ENCODE assay signal across 1 cellular context in the genomic region with DNA sequence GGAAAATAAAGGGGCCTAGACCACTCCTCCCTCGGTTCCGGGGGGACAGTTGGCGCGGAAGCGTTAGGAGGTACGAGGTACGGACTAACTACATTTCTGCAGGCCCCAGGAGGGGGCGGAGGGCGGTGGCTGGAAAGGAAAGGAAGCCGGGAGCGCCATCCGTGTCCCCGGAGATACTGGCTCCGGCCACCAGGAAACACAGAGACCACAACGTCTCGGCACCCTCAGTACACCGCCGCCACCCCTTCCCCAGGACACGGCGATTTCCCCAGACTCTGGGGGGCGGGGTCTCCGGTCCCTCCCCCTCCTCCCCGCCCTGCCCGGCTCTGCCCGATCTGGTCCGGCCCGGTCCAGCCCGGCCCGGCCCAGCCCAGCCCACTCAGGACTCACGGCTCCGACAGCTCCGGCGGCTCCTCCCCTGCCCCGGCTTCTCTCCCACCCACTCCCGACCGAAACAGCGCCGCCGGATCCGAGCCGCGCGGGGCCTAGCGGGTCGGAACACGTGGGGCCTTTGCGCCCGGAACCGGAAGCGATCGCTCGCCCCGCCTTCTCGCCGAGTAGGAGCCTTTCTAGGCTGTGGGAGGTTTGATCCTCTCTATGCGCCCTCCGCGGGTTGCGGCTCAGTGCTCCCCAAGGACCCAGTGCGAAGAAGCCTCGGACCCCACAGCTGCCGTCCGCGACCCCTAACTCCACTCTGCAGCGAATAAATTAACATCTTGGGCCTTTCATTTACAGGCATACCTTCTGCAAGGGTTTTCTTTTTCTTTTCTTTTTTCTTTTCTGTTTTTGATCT.
TF ChIP-seq lines count a peak whose summit lies in the region.

A gene (minus strand): TSS at position 502 of the 793 bp plus-strand sequence. CDS start 10,772 bp downstream, outside the sequence.

TF ChIP-seq in GM12878, 131 proteins besides CTCF, POLR2A, EP300 and RAD21 (continued from another document):
- TF ChIP-seq, protein P1, sequence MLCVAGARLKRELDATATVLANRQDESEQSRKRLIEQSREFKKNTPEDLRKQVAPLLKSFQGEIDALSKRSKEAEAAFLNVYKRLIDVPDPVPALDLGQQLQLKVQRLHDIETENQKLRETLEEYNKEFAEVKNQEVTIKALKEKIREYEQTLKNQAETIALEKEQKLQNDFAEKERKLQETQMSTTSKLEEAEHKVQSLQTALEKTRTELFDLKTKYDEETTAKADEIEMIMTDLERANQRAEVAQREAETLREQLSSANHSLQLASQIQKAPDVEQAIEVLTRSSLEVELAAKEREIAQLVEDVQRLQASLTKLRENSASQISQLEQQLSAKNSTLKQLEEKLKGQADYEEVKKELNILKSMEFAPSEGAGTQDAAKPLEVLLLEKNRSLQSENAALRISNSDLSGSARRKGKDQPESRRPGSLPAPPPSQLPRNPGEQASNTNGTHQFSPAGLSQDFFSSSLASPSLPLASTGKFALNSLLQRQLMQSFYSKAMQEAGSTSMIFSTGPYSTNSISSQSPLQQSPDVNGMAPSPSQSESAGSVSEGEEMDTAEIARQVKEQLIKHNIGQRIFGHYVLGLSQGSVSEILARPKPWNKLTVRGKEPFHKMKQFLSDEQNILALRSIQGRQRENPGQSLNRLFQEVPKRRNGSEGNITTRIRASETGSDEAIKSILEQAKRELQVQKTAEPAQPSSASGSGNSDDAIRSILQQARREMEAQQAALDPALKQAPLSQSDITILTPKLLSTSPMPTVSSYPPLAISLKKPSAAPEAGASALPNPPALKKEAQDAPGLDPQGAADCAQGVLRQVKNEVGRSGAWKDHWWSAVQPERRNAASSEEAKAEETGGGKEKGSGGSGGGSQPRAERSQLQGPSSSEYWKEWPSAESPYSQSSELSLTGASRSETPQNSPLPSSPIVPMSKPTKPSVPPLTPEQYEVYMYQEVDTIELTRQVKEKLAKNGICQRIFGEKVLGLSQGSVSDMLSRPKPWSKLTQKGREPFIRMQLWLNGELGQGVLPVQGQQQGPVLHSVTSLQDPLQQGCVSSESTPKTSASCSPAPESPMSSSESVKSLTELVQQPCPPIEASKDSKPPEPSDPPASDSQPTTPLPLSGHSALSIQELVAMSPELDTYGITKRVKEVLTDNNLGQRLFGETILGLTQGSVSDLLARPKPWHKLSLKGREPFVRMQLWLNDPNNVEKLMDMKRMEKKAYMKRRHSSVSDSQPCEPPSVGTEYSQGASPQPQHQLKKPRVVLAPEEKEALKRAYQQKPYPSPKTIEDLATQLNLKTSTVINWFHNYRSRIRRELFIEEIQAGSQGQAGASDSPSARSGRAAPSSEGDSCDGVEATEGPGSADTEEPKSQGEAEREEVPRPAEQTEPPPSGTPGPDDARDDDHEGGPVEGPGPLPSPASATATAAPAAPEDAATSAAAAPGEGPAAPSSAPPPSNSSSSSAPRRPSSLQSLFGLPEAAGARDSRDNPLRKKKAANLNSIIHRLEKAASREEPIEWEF (IDR thresholded peaks at IDR 0.05; ENCODE audit: insufficient replicate concordance, low read depth, low read length) = no peak
- TF ChIP-seq MYB (IDR thresholded peaks at IDR 0.05; ENCODE audit: borderline replicate concordance, low read depth, low read length) = no peak
- no peak for TF ChIP-seq YY1 (IDR thresholded peaks at IDR 0.05; ENCODE audit: low read depth, low read length)
- TF ChIP-seq, protein P2, sequence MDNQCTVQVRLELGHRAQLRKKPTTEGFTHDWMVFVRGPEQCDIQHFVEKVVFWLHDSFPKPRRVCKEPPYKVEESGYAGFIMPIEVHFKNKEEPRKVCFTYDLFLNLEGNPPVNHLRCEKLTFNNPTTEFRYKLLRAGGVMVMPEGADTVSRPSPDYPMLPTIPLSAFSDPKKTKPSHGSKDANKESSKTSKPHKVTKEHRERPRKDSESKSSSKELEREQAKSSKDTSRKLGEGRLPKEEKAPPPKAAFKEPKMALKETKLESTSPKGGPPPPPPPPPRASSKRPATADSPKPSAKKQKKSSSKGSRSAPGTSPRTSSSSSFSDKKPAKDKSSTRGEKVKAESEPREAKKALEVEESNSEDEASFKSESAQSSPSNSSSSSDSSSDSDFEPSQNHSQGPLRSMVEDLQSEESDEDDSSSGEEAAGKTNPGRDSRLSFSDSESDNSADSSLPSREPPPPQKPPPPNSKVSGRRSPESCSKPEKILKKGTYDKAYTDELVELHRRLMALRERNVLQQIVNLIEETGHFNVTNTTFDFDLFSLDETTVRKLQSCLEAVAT (IDR thresholded peaks at IDR 0.05) = no peak
- TF ChIP-seq TAF1 (IDR thresholded peaks at IDR 0.05; ENCODE audit: borderline replicate concordance, low read depth, low read length) = peak; percentile 75; the same call in 1 of the 2 replicates
- TF ChIP-seq HDAC2 (IDR thresholded peaks at IDR 0.05) = no peak
- peak; percentile 82 for TF ChIP-seq SIN3A (IDR thresholded peaks at IDR 0.05; ENCODE audit: low read depth, low read length)
- TF ChIP-seq ZNF622 (IDR thresholded peaks at IDR 0.05) = no peak
- TF ChIP-seq, protein P3, sequence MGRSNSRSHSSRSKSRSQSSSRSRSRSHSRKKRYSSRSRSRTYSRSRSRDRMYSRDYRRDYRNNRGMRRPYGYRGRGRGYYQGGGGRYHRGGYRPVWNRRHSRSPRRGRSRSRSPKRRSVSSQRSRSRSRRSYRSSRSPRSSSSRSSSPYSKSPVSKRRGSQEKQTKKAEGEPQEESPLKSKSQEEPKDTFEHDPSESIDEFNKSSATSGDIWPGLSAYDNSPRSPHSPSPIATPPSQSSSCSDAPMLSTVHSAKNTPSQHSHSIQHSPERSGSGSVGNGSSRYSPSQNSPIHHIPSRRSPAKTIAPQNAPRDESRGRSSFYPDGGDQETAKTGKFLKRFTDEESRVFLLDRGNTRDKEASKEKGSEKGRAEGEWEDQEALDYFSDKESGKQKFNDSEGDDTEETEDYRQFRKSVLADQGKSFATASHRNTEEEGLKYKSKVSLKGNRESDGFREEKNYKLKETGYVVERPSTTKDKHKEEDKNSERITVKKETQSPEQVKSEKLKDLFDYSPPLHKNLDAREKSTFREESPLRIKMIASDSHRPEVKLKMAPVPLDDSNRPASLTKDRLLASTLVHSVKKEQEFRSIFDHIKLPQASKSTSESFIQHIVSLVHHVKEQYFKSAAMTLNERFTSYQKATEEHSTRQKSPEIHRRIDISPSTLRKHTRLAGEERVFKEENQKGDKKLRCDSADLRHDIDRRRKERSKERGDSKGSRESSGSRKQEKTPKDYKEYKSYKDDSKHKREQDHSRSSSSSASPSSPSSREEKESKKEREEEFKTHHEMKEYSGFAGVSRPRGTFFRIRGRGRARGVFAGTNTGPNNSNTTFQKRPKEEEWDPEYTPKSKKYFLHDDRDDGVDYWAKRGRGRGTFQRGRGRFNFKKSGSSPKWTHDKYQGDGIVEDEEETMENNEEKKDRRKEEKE (IDR thresholded peaks at IDR 0.05) = no peak
- TF ChIP-seq CHD1 (IDR thresholded peaks at IDR 0.05; ENCODE audit: low read depth, low read length) = no peak
- TF ChIP-seq IRF4 (IDR thresholded peaks at IDR 0.05; ENCODE audit: low read depth, low read length) = no peak
- TF ChIP-seq RBBP5 (conservative IDR thresholded peaks at IDR 0.05) = no peak
- no peak for TF ChIP-seq CBFB (IDR thresholded peaks at IDR 0.05; ENCODE audit: low read depth)
- no peak for TF ChIP-seq NRF1 (conservative IDR thresholded peaks at IDR 0.05; ENCODE audit: low read depth, low read length)
- TF ChIP-seq FOXK2 (IDR thresholded peaks at IDR 0.05) = no peak
- no peak; the same call in 1 of the 2 replicates for TF ChIP-seq ZNF207 (IDR thresholded peaks at IDR 0.05; ENCODE audit: borderline replicate concordance)
- TF ChIP-seq MXI1 (IDR thresholded peaks at IDR 0.05; ENCODE audit: low read depth, low read length) = peak; percentile 96
- no peak for TF ChIP-seq STAT1 (conservative IDR thresholded peaks at IDR 0.05)
- peak; percentile 49; the same call in 1 of the 2 replicates for TF ChIP-seq RB1 (IDR thresholded peaks at IDR 0.05; ENCODE audit: borderline replicate concordance)
- TF ChIP-seq, protein P4, sequence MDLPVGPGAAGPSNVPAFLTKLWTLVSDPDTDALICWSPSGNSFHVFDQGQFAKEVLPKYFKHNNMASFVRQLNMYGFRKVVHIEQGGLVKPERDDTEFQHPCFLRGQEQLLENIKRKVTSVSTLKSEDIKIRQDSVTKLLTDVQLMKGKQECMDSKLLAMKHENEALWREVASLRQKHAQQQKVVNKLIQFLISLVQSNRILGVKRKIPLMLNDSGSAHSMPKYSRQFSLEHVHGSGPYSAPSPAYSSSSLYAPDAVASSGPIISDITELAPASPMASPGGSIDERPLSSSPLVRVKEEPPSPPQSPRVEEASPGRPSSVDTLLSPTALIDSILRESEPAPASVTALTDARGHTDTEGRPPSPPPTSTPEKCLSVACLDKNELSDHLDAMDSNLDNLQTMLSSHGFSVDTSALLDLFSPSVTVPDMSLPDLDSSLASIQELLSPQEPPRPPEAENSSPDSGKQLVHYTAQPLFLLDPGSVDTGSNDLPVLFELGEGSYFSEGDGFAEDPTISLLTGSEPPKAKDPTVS (IDR thresholded peaks at IDR 0.05; ENCODE audit: low read depth, low read length) = no peak
- no peak for TF ChIP-seq BRCA1 (IDR thresholded peaks at IDR 0.05; ENCODE audit: low read depth, low read length)
- TF ChIP-seq POLR2AphosphoS5 (IDR thresholded peaks at IDR 0.05; ENCODE audit: low read length) = peak; percentile 74
- no peak for TF ChIP-seq LARP7 (IDR thresholded peaks at IDR 0.05)
- no peak for TF ChIP-seq HDAC6 (IDR thresholded peaks at IDR 0.05; ENCODE audit: unreplicated experiment)
- TF ChIP-seq ETV6 (conservative IDR thresholded peaks at IDR 0.05 in 1 of 2, IDR thresholded peaks at IDR 0.05 in 1 of 2; ENCODE audit: borderline replicate concordance in 1 of 2, low read depth in 1 of 2) = no peak
- TF ChIP-seq IKZF1 (conservative IDR thresholded peaks at IDR 0.05) = peak; percentile 78
- TF ChIP-seq NFYA (IDR thresholded peaks at IDR 0.05; ENCODE audit: borderline replicate concordance, low read depth, low read length) = no peak
- TF ChIP-seq, protein P5, sequence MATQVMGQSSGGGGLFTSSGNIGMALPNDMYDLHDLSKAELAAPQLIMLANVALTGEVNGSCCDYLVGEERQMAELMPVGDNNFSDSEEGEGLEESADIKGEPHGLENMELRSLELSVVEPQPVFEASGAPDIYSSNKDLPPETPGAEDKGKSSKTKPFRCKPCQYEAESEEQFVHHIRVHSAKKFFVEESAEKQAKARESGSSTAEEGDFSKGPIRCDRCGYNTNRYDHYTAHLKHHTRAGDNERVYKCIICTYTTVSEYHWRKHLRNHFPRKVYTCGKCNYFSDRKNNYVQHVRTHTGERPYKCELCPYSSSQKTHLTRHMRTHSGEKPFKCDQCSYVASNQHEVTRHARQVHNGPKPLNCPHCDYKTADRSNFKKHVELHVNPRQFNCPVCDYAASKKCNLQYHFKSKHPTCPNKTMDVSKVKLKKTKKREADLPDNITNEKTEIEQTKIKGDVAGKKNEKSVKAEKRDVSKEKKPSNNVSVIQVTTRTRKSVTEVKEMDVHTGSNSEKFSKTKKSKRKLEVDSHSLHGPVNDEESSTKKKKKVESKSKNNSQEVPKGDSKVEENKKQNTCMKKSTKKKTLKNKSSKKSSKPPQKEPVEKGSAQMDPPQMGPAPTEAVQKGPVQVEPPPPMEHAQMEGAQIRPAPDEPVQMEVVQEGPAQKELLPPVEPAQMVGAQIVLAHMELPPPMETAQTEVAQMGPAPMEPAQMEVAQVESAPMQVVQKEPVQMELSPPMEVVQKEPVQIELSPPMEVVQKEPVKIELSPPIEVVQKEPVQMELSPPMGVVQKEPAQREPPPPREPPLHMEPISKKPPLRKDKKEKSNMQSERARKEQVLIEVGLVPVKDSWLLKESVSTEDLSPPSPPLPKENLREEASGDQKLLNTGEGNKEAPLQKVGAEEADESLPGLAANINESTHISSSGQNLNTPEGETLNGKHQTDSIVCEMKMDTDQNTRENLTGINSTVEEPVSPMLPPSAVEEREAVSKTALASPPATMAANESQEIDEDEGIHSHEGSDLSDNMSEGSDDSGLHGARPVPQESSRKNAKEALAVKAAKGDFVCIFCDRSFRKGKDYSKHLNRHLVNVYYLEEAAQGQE (IDR thresholded peaks at IDR 0.05; ENCODE audit: low read depth, low read length) = no peak
- no peak for TF ChIP-seq KAT2A (conservative IDR thresholded peaks at IDR 0.05; ENCODE audit: control insufficient read depth, low read depth, low read length)
- TF ChIP-seq SMAD5 (IDR thresholded peaks at IDR 0.05; ENCODE audit: low read depth) = 0 out of 2 replicates have a peak, but pooled peaks have one; percentile 40
- peak; percentile 18; the same call in 1 of the 2 replicates for TF ChIP-seq ATF7 (IDR thresholded peaks at IDR 0.05; ENCODE audit: low read depth)
- TF ChIP-seq, protein P6, sequence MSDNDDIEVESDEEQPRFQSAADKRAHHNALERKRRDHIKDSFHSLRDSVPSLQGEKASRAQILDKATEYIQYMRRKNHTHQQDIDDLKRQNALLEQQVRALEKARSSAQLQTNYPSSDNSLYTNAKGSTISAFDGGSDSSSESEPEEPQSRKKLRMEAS (IDR thresholded peaks at IDR 0.05; ENCODE audit: low read depth, low read length) = peak; percentile 95
- no peak for TF ChIP-seq MTA2 (IDR thresholded peaks at IDR 0.05; ENCODE audit: low read depth)
- TF ChIP-seq NR2C2 (IDR thresholded peaks at IDR 0.05; ENCODE audit: borderline replicate concordance, control insufficient read depth, insufficient read length, low read depth) = no peak
- TF ChIP-seq STAT3 (IDR thresholded peaks at IDR 0.05; ENCODE audit: low read depth, low read length) = no peak
